ENCODE assay signal across 8 cellular contexts in genomic region chr4:7761720-7762119, GRCh38.
DNase-seq lines count a peak whose midpoint lies in the region; ATAC-seq and TF ChIP-seq lines count a peak whose summit lies in the region.

No MANE protein-coding gene starts in this region.

- TF ChIP-seq POLR2A in NB4 (IDR thresholded peaks at IDR 0.05; ENCODE audit: extremely low read depth, insufficient read length) = no peak

- no peaks in the 10 kb centered on the region for H3K4me1 Mint-ChIP-seq in endothelial cell (ENCODE audit: unreplicated experiment)
- peaks cover 39% of the 10 kb centered on the region for H3K4me1 Mint-ChIP-seq in stimulated activated naive CD8-positive, alpha-beta T cell treated with anti-CD3 and anti-CD28 coated beads, Interleukin-15, Interleukin-2, amounts not matched to agents 100 ng/mL and 50 ng/mL, for 24 hours (ENCODE audit: low read depth)

- peak; percentile 81 for ATAC-seq in GM21528 (IDR thresholded peaks at IDR 0.05; ENCODE audit: low FRiP score, unreplicated experiment)

- peaks cover 5% of the 10 kb centered on the region for H3K36me3 Mint-ChIP-seq in endothelial cell (ENCODE audit: low read depth, unreplicated experiment)
- no peaks in the 10 kb centered on the region for H3K36me3 Mint-ChIP-seq in stimulated activated naive CD8-positive, alpha-beta T cell treated with anti-CD3 and anti-CD28 coated beads, Interleukin-15, Interleukin-2, amounts not matched to agents 100 ng/mL and 50 ng/mL, for 24 hours (ENCODE audit: low read depth)

- peak; percentile 57 for DNase-seq in COLO668 (lab: John Stamatoyannopoulos, UW; ENCODE audit: unreplicated experiment)
- peak; percentile 63 for DNase-seq in NB4 (ENCODE audit: low read depth)
- DNase-seq in activated CD8-positive, alpha-beta memory T cell treated with anti-CD3 and anti-CD28 coated beads for 24 hours = peak; percentile 73
- peak; percentile 78 for DNase-seq in endothelial cell (ENCODE audit: low spot score)
- peak; percentile 53 for DNase-seq in mucosa of gallbladder (ENCODE audit: low spot score)
- no peak for DNase-seq in RPMI8226

- no peak overlapping the region for H3K4me3 Mint-ChIP-seq in endothelial cell (ENCODE audit: unreplicated experiment)
- H3K4me3 Mint-ChIP-seq in stimulated activated naive CD8-positive, alpha-beta T cell treated with anti-CD3 and anti-CD28 coated beads, Interleukin-15, Interleukin-2, amounts not matched to agents 100 ng/mL and 50 ng/mL, for 24 hours = no peak overlapping the region

- peaks cover 6% of the 10 kb centered on the region for H3K27me3 Mint-ChIP-seq in endothelial cell (ENCODE audit: unreplicated experiment)
- no peaks in the 10 kb centered on the region for H3K27me3 Mint-ChIP-seq in stimulated activated naive CD8-positive, alpha-beta T cell treated with anti-CD3 and anti-CD28 coated beads, Interleukin-15, Interleukin-2, amounts not matched to agents 100 ng/mL and 50 ng/mL, for 24 hours

- H3K4me3 ChIP-seq in NB4 (ENCODE audit: low read depth, low read length) = no peak overlapping the region

- H3K27ac Mint-ChIP-seq in endothelial cell (ENCODE audit: unreplicated experiment) = no peak overlapping the region
- H3K27ac Mint-ChIP-seq in stimulated activated naive CD8-positive, alpha-beta T cell treated with anti-CD3 and anti-CD28 coated beads, Interleukin-15, Interleukin-2, amounts not matched to agents 100 ng/mL and 50 ng/mL, for 24 hours = peak overlapping the region; percentile 41

- H3K9me3 Mint-ChIP-seq in endothelial cell (ENCODE audit: unreplicated experiment) = no peaks in the 10 kb centered on the region
- no peaks in the 10 kb centered on the region for H3K9me3 Mint-ChIP-seq in stimulated activated naive CD8-positive, alpha-beta T cell treated with anti-CD3 and anti-CD28 coated beads, Interleukin-15, Interleukin-2, amounts not matched to agents 100 ng/mL and 50 ng/mL, for 24 hours

- TF ChIP-seq CTCF in NB4 (IDR thresholded peaks at IDR 0.05; ENCODE audit: low read depth, low read length) (peak; percentile 88), endothelial cell (IDR thresholded peaks at IDR 0.05; ENCODE audit: unreplicated experiment) (peak; percentile 82)
